In the genomic region with DNA sequence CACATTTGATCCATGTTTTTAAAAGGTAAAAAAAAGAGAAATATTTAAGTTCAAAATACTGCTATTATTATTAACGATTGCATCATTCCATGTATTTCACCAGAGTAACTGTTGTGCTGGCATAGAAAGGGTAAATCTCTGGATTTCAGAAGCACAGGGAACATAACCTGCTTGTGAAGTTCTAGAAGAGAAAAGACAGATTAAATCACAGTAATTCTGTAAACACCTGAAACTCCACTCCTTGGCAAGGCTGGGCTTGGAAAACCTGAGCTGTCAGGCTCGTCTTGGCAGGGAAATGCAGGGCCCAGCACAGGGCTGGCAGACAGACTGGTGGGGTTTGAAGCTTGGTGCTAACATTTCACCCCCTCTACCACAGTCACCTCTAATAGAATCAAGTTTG, we compare ENCODE assay signal across 16 cellular contexts. TPM values are rescaled to one million over a fixed set of nuclear protein-coding genes. Genes with fewer than 3 reads are reported as not detected.
DNase-seq lines count a peak whose midpoint lies in the region; ATAC-seq and TF ChIP-seq lines count a peak whose summit lies in the region.
"Had no signal": no experiment of that assay in that cellular context is flagged by ENCODE, and none has a peak within 500 bp of the region (broad histone marks: within the 10 kb centered on the region; RNA-seq: fewer than 3 reads in every experiment).

No MANE protein-coding gene starts in this region.

- intact Hi-C loops in MCF 10A (cut with micrococcal nuclease): no loop called here
- intact Hi-C loops in natural killer cell (cut with micrococcal nuclease): no loop called here

- no peaks in the 10 kb centered on the region for H3K79me2 ChIP-seq in osteoblast (ENCODE audit: insufficient read depth, low read length)

- no peaks in the 10 kb centered on the region for H4K20me1 ChIP-seq in osteoblast (ENCODE audit: insufficient read depth, low read length)
- H4K20me1 ChIP-seq: BLaER1 treated with 17β-estradiol and CSF1 and Interleukin-3, amounts not matched to agents 10 nM and 100 nM had no signal

- no peaks in the 10 kb centered on the region for H3K36me3 ChIP-seq in osteoblast (ENCODE audit: insufficient read depth, low read length)
- H3K36me3 ChIP-seq: BLaER1 treated with 17β-estradiol and CSF1 and Interleukin-3, amounts not matched to agents 10 nM and 100 nM had no signal

- TF ChIP-seq CTCF in MCF 10A (IDR thresholded peaks at IDR 0.05; ENCODE audit: unreplicated experiment) (no peak), osteoblast (IDR thresholded peaks at IDR 0.05; ENCODE audit: extremely low read depth, low read depth, low read length) (no peak), natural killer cell (IDR thresholded peaks at IDR 0.05) (no peak)

- H3K4me1 Mint-ChIP-seq in MCF 10A (ENCODE audit: insufficient read depth, unreplicated experiment): no peaks in the 10 kb centered on the region
- H3K4me1 Mint-ChIP-seq in natural killer cell: no peaks in the 10 kb centered on the region

- H2AFZ ChIP-seq in osteoblast (ENCODE audit: low read length): no peak overlapping the region

- POLR2A ChIA-PET in MCF 10A (lab: Yijun Ruan, JAX): no interaction called here

- H3K27me3 Mint-ChIP-seq in MCF 10A (ENCODE audit: insufficient read depth, unreplicated experiment) (peaks cover 7% of the 10 kb centered on the region), natural killer cell (ENCODE audit: low read depth in 2 of 2) (peaks cover 0 to 6% of the 10 kb centered on the region in 2 donors)

- no peak overlapping the region for H3K4me2 ChIP-seq in osteoblast (ENCODE audit: insufficient read depth, low read length)
- H3K4me2 ChIP-seq: BLaER1 treated with 17β-estradiol and CSF1 and Interleukin-3, amounts not matched to agents 10 nM and 100 nM had no signal

- H3K9me3 Mint-ChIP-seq in MCF 10A (ENCODE audit: unreplicated experiment) (no peaks in the 10 kb centered on the region), natural killer cell (no peaks in the 10 kb centered on the region)
- H3K9me3 Mint-ChIP-seq: CD4-positive, alpha-beta T cell; HFFc6 had no signal

- H3K4me1 ChIP-seq in osteoblast (ENCODE audit: insufficient read depth, low read length): no peaks in the 10 kb centered on the region
- H3K4me1 ChIP-seq: BLaER1 treated with 17β-estradiol and CSF1 and Interleukin-3, amounts not matched to agents 10 nM and 100 nM had no signal

- H3K4me3 Mint-ChIP-seq in MCF 10A (ENCODE audit: unreplicated experiment): no peak overlapping the region
- H3K4me3 Mint-ChIP-seq in natural killer cell: no peak overlapping the region
- H3K4me3 Mint-ChIP-seq: CD4-positive, alpha-beta T cell; HFFc6 had no signal

- DNase-seq in T47D (ENCODE audit: low read depth in 1 of 2, low spot score in 1 of 2) (peak; percentile 72 to 96), MCF 10A (ENCODE audit: unreplicated experiment) (no peak), cerebellar cortex (ENCODE audit: low spot score) (peak; percentile 9), osteoblast (ENCODE audit: insufficient read length, low spot score, missing footprints) (peak; percentile 27), DMS53 treated with DMSO at 0.1 percent for 48 hours (lab: John Stamatoyannopoulos, UW; ENCODE audit: unreplicated experiment) (no peak), natural killer cell (no peak)
- no peak for DNase-seq in stimulated activated naive CD8-positive, alpha-beta T cell treated with anti-CD3 and anti-CD28 coated beads, Interleukin-15, Interleukin-2, amounts not matched to agents 100 U/mL and 50 U/mL, for 24 hours
- DNase-seq: 8988T; CD4-positive, alpha-beta T cell; DMS79 treated with DMSO at 0.1 percent for 48 hours; EL; GDM1; HCEC 1CT; HFFc6 had no signal

- no peaks in the 10 kb centered on the region for H3K9me3 ChIP-seq in osteoblast (ENCODE audit: low read depth, low read length)

- H3K27ac ChIP-seq in osteoblast (ENCODE audit: low read depth, low read length): no peak overlapping the region
- H3K27ac ChIP-seq: BLaER1 treated with 17β-estradiol and CSF1 and Interleukin-3, amounts not matched to agents 10 nM and 100 nM had no signal

- no peak overlapping the region for H3K4me3 ChIP-seq in osteoblast (ENCODE audit: insufficient read depth, low read length)
- H3K4me3 ChIP-seq: BLaER1 treated with 17β-estradiol and CSF1 and Interleukin-3, amounts not matched to agents 10 nM and 100 nM had no signal

- ATAC-seq in stimulated activated naive CD8-positive, alpha-beta T cell treated with anti-CD3 and anti-CD28 coated beads, Interleukin-15, Interleukin-2, amounts not matched to agents 100 U/mL and 50 U/mL, for 24 hours: no peak
- no peak for ATAC-seq in natural killer cell

- no peaks in the 10 kb centered on the region for H3K27me3 ChIP-seq in osteoblast (ENCODE audit: insufficient read depth, low read length)
- H3K27me3 ChIP-seq: BLaER1 treated with 17β-estradiol and CSF1 and Interleukin-3, amounts not matched to agents 10 nM and 100 nM had no signal

- no peaks in the 10 kb centered on the region for H3K36me3 Mint-ChIP-seq in MCF 10A (ENCODE audit: insufficient read depth, unreplicated experiment)
- H3K36me3 Mint-ChIP-seq in natural killer cell: no peaks in the 10 kb centered on the region

- CTCF ChIA-PET in MCF 10A (lab: Yijun Ruan, JAX): no interaction called here

- BruUV-seq in MCF 10A (replicated peaks; lab: Mats Ljungman, UMichigan): no TSS peak

- H3K27ac Mint-ChIP-seq in MCF 10A (ENCODE audit: low read depth, unreplicated experiment) (no peak overlapping the region), natural killer cell (no peak overlapping the region)
- H3K27ac Mint-ChIP-seq: CD4-positive, alpha-beta T cell; HFFc6 had no signal

- in situ Hi-C loops in T47D (cut with HindIII; ENCODE audit: low pct_unique_long_range_greater_than_20kb, low sequenced_read_pairs): no loop called here

RNA-seq across cellular contexts. Expression of gene SVOP, which starts 35.1 kb away (rescaled TPM):
- total RNA-seq in MCF 10A (2022) (not detected in 2 replicates), osteoblast (not detected in 2 replicates), natural killer cell (not detected)
- total RNA-seq: CD4-positive, alpha-beta T cell; H4; HFFc6 had no signal

Comparison
In these comparisons a context has a peak if more than half of its experiments do, and no peak if none do; other contexts are left out.
1. DNase-seq: peak in T47D (2 of 2), cerebellar cortex (single experiment) and osteoblast (single experiment); none in MCF 10A (single experiment), stimulated activated naive CD8-positive, alpha-beta T cell treated with anti-CD3 and anti-CD28 coated beads, Interleukin-15, Interleukin-2, amounts not matched to agents 100 U/mL and 50 U/mL, for 24 hours (single experiment), DMS53 treated with DMSO at 0.1 percent for 48 hours (single experiment) and natural killer cell (single experiment).